1 cellular context compared by ENCODE assay signal in the genomic region with DNA sequence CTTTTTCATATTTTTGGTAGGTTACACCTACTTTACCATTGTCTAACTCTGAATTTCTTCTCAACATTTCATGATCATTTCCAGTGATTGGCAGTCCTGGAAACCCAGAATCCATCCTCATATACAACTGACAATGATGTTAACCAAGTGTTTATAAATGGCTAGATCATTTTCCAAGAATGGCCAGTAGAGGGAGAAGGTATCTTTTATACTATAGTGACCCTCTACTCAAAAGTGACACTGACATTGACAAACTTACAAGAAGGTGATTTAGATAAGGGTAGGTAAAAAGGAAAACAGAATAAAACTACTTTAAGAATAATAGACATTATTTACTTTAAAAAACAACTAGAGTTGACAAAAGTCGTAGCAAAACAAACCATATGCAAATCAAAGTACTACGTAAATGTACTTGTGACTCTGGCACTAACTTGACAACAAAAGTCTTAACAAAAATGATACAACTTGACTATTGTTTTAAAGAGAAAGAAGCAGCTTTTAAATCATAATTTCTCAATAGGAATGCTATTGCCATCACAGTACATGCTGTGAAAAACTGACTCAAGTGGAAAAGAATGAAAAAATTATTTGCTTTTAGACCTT.
TF ChIP-seq lines count a peak whose summit lies in the region.

No MANE protein-coding gene starts in this region.

TF ChIP-seq in H1, 55 proteins besides CTCF, POLR2A, EP300 and RAD21 (continued from another document):
- TF ChIP-seq NANOG (IDR thresholded peaks at IDR 0.05; ENCODE audit: insufficient read depth, low read depth, low read length, poor library complexity, severe bottlenecking): no peak
- no peak for TF ChIP-seq PHF8 (conservative IDR thresholded peaks at IDR 0.05; ENCODE audit: low read depth, low read length)
- no peak for TF ChIP-seq GTF2F1 (IDR thresholded peaks at IDR 0.05; ENCODE audit: borderline replicate concordance, low read depth, low read length)
- TF ChIP-seq, protein P1, sequence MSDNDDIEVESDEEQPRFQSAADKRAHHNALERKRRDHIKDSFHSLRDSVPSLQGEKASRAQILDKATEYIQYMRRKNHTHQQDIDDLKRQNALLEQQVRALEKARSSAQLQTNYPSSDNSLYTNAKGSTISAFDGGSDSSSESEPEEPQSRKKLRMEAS (IDR thresholded peaks at IDR 0.05): no peak
- TF ChIP-seq, protein P2, sequence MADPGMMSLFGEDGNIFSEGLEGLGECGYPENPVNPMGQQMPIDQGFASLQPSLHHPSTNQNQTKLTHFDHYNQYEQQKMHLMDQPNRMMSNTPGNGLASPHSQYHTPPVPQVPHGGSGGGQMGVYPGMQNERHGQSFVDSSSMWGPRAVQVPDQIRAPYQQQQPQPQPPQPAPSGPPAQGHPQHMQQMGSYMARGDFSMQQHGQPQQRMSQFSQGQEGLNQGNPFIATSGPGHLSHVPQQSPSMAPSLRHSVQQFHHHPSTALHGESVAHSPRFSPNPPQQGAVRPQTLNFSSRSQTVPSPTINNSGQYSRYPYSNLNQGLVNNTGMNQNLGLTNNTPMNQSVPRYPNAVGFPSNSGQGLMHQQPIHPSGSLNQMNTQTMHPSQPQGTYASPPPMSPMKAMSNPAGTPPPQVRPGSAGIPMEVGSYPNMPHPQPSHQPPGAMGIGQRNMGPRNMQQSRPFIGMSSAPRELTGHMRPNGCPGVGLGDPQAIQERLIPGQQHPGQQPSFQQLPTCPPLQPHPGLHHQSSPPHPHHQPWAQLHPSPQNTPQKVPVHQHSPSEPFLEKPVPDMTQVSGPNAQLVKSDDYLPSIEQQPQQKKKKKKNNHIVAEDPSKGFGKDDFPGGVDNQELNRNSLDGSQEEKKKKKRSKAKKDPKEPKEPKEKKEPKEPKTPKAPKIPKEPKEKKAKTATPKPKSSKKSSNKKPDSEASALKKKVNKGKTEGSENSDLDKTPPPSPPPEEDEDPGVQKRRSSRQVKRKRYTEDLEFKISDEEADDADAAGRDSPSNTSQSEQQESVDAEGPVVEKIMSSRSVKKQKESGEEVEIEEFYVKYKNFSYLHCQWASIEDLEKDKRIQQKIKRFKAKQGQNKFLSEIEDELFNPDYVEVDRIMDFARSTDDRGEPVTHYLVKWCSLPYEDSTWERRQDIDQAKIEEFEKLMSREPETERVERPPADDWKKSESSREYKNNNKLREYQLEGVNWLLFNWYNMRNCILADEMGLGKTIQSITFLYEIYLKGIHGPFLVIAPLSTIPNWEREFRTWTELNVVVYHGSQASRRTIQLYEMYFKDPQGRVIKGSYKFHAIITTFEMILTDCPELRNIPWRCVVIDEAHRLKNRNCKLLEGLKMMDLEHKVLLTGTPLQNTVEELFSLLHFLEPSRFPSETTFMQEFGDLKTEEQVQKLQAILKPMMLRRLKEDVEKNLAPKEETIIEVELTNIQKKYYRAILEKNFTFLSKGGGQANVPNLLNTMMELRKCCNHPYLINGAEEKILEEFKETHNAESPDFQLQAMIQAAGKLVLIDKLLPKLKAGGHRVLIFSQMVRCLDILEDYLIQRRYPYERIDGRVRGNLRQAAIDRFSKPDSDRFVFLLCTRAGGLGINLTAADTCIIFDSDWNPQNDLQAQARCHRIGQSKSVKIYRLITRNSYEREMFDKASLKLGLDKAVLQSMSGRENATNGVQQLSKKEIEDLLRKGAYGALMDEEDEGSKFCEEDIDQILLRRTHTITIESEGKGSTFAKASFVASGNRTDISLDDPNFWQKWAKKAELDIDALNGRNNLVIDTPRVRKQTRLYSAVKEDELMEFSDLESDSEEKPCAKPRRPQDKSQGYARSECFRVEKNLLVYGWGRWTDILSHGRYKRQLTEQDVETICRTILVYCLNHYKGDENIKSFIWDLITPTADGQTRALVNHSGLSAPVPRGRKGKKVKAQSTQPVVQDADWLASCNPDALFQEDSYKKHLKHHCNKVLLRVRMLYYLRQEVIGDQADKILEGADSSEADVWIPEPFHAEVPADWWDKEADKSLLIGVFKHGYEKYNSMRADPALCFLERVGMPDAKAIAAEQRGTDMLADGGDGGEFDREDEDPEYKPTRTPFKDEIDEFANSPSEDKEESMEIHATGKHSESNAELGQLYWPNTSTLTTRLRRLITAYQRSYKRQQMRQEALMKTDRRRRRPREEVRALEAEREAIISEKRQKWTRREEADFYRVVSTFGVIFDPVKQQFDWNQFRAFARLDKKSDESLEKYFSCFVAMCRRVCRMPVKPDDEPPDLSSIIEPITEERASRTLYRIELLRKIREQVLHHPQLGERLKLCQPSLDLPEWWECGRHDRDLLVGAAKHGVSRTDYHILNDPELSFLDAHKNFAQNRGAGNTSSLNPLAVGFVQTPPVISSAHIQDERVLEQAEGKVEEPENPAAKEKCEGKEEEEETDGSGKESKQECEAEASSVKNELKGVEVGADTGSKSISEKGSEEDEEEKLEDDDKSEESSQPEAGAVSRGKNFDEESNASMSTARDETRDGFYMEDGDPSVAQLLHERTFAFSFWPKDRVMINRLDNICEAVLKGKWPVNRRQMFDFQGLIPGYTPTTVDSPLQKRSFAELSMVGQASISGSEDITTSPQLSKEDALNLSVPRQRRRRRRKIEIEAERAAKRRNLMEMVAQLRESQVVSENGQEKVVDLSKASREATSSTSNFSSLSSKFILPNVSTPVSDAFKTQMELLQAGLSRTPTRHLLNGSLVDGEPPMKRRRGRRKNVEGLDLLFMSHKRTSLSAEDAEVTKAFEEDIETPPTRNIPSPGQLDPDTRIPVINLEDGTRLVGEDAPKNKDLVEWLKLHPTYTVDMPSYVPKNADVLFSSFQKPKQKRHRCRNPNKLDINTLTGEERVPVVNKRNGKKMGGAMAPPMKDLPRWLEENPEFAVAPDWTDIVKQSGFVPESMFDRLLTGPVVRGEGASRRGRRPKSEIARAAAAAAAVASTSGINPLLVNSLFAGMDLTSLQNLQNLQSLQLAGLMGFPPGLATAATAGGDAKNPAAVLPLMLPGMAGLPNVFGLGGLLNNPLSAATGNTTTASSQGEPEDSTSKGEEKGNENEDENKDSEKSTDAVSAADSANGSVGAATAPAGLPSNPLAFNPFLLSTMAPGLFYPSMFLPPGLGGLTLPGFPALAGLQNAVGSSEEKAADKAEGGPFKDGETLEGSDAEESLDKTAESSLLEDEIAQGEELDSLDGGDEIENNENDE (IDR thresholded peaks at IDR 0.05; ENCODE audit: insufficient replicate concordance, low read length): no peak
